28 cellular contexts compared by ENCODE assay signal in genomic region chr18:59047321-59047991, GRCh38.
"Had no signal": no experiment of that assay in that cellular context is flagged by ENCODE, and none has a peak within 500 bp of the region (broad histone marks: within the 10 kb centered on the region; RNA-seq: fewer than 3 reads in every experiment).

No MANE protein-coding gene starts in this region.

- H3K4me1 Mint-ChIP-seq: activated naive CD4-positive, alpha-beta T cell treated with anti-CD3 and anti-CD28 coated beads, Interleukin-2, amount 10 ng/mL, durations not matched to agents 7 days and 5 days; activated naive CD8-positive, alpha-beta T cell treated with anti-CD3 and anti-CD28 coated beads, Interleukin-2, amount 10 ng/mL, durations not matched to agents 7 days and 5 days; stimulated activated naive CD8-positive, alpha-beta T cell treated with anti-CD3 and anti-CD28 coated beads, Interleukin-15, amount 100 ng/mL, for 72 hours had no signal

- H3K4me2 ChIP-seq: smooth muscle cell had no signal

- H3K27ac ChIP-seq: brain microvascular endothelial cell, gastroesophageal sphincter, pancreas, right atrium auricular region, upper lobe of left lung, vagina, VCaP had no signal

- H3K4me3 ChIP-seq: gastroesophageal sphincter, pancreas, right atrium auricular region, smooth muscle cell, upper lobe of left lung, vagina had no signal

- H3K36me3 Mint-ChIP-seq: activated naive CD4-positive, alpha-beta T cell treated with anti-CD3 and anti-CD28 coated beads, Interleukin-2, amount 10 ng/mL, durations not matched to agents 7 days and 5 days; activated naive CD8-positive, alpha-beta T cell treated with anti-CD3 and anti-CD28 coated beads, Interleukin-2, amount 10 ng/mL, durations not matched to agents 7 days and 5 days; stimulated activated memory B cell treated with anti-CD40 and anti-IgM and Interleukin-4, amounts not matched to agents 10 μg/mL and 1 μg/mL and 100 μg/mL, for 72 hours had no signal

- H3K27me3 ChIP-seq: brain microvascular endothelial cell, pancreas, right atrium auricular region, upper lobe of left lung, vagina had no signal

- H3K4me3 Mint-ChIP-seq: activated naive CD4-positive, alpha-beta T cell treated with anti-CD3 and anti-CD28 coated beads, Interleukin-2, amount 10 ng/mL, durations not matched to agents 7 days and 5 days; activated naive CD8-positive, alpha-beta T cell treated with anti-CD3 and anti-CD28 coated beads, Interleukin-2, amount 10 ng/mL, durations not matched to agents 7 days and 5 days; nephron; stimulated activated memory B cell treated with anti-CD40 and anti-IgM and Interleukin-4, amounts not matched to agents 10 μg/mL and 1 μg/mL and 100 μg/mL, for 72 hours; stimulated activated naive CD8-positive, alpha-beta T cell treated with anti-CD3 and anti-CD28 coated beads, Interleukin-15, amount 100 ng/mL, for 72 hours had no signal

- DNase-seq: activated CD4-positive, alpha-beta T cell treated with anti-CD3 and anti-CD28 coated beads for 48 hours; activated CD4-positive, alpha-beta T cell treated with anti-CD3 and anti-CD28 coated beads, Interleukin-2, amount 50 U/mL, for 48 hours; activated CD8-positive, alpha-beta memory T cell treated with anti-CD3 and anti-CD28 coated beads, Interleukin-2, amount 50 U/mL, for 4 hours; activated gamma-delta T cell; activated naive CD4-positive, alpha-beta T cell treated with anti-CD3 and anti-CD28 coated beads, Interleukin-2, amount 10 ng/mL, durations not matched to agents 7 days and 5 days; activated naive CD8-positive, alpha-beta T cell treated with anti-CD3 and anti-CD28 coated beads, Interleukin-2, amount 10 ng/mL, durations not matched to agents 7 days and 5 days; activated T-cell treated with anti-CD3 and anti-CD28 coated beads, Interleukin-2, amount 50 U/mL, for 1 hour; amniotic stem cell; brain microvascular endothelial cell; head of caudate nucleus; hippocampal formation; left cardiac atrium; left ventricle myocardium superior; nucleus accumbens; pancreas; stimulated activated CD4-positive, alpha-beta T cell treated with anti-CD3 and anti-CD28 coated beads, Interleukin-1b, Interleukin-23, amount 100 ng/mL, for 48 hours; stimulated activated CD4-positive, alpha-beta T cell treated with anti-CD3 and anti-CD28 coated beads, Interleukin-4, amount 100 ng/mL, for 4 hours; stimulated activated CD8-positive, alpha-beta memory T cell treated with anti-CD3 and anti-CD28 coated beads, Interleukin-4, amount 100 ng/mL, for 48 hours; stimulated activated naive CD8-positive, alpha-beta T cell treated with anti-CD3 and anti-CD28 coated beads, Interleukin-15, amount 100 ng/mL, for 72 hours; upper lobe of left lung had no signal

- H3K27ac Mint-ChIP-seq: activated naive CD4-positive, alpha-beta T cell treated with anti-CD3 and anti-CD28 coated beads, Interleukin-2, amount 10 ng/mL, durations not matched to agents 7 days and 5 days; activated naive CD8-positive, alpha-beta T cell treated with anti-CD3 and anti-CD28 coated beads, Interleukin-2, amount 10 ng/mL, durations not matched to agents 7 days and 5 days; nephron; stimulated activated memory B cell treated with anti-CD40 and anti-IgM and Interleukin-4, amounts not matched to agents 10 μg/mL and 1 μg/mL and 100 μg/mL, for 72 hours had no signal

- H3K9me3 Mint-ChIP-seq: activated naive CD4-positive, alpha-beta T cell treated with anti-CD3 and anti-CD28 coated beads, Interleukin-2, amount 10 ng/mL, durations not matched to agents 7 days and 5 days; activated naive CD8-positive, alpha-beta T cell treated with anti-CD3 and anti-CD28 coated beads, Interleukin-2, amount 10 ng/mL, durations not matched to agents 7 days and 5 days; nephron; stimulated activated memory B cell treated with anti-CD40 and anti-IgM and Interleukin-4, amounts not matched to agents 10 μg/mL and 1 μg/mL and 100 μg/mL, for 72 hours; stimulated activated naive CD8-positive, alpha-beta T cell treated with anti-CD3 and anti-CD28 coated beads, Interleukin-15, amount 100 ng/mL, for 72 hours had no signal

- ATAC-seq: activated CD4-positive, CD25-positive, alpha-beta regulatory T cell treated with anti-CD3 and anti-CD28 coated beads, Interleukin-2, amount 50 U/mL, for 24 hours; gastroesophageal sphincter; left cardiac atrium; left ventricle myocardium superior; pancreas; stimulated activated memory B cell treated with anti-CD40 and anti-IgM and Interleukin-4, amounts not matched to agents 10 μg/mL and 1 μg/mL and 100 μg/mL, for 72 hours; stimulated activated naive CD8-positive, alpha-beta T cell treated with anti-CD3 and anti-CD28 coated beads, Interleukin-15, amount 100 ng/mL, for 72 hours had no signal

- H3K27me3 Mint-ChIP-seq: stimulated activated memory B cell treated with anti-CD40 and anti-IgM and Interleukin-4, amounts not matched to agents 10 μg/mL and 1 μg/mL and 100 μg/mL, for 72 hours had no signal

- H3K4me1 ChIP-seq: pancreas had no signal

- H3K36me3 ChIP-seq: brain microvascular endothelial cell, gastroesophageal sphincter, pancreas, right atrium auricular region, upper lobe of left lung, vagina had no signal

- H3K9me3 ChIP-seq: gastroesophageal sphincter, pancreas, right atrium auricular region, upper lobe of left lung, vagina had no signal
